19 cellular contexts compared by ENCODE assay signal in the genomic region with DNA sequence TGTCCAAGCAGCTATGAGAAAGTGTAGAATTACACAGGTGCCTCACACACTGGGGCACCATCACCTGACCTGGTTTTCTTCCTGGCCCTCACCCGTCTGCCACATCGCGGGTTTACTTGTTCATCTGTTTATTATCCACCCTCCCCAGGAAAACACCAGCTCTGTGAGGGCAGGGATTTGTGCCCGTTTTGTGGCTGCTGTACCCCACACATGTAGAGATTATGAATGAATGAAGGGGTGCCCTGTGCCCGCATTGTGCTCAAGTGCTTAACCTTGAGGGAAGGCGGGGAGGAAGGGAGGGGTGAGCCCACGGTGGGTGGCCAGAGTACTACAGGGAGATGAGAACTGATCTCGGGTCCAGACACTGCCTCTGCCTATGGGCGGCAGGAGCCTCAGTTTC.
"Had no signal": no experiment of that assay in that cellular context is flagged by ENCODE, and none has a peak within 500 bp of the region (broad histone marks: within the 10 kb centered on the region; RNA-seq: fewer than 3 reads in every experiment).

No MANE protein-coding gene starts in this region.

- H3K4me1 Mint-ChIP-seq: stimulated activated memory B cell treated with anti-CD40 and anti-IgM and Interleukin-4, amounts not matched to agents 10 μg/mL and 1 μg/mL and 100 μg/mL, for 72 hours had no signal

- H3K36me3 Mint-ChIP-seq: natural killer cell; stimulated activated memory B cell treated with anti-CD40 and anti-IgM and Interleukin-4, amounts not matched to agents 10 μg/mL and 1 μg/mL and 100 μg/mL, for 72 hours had no signal

- H3K27ac Mint-ChIP-seq: natural killer cell; stimulated activated memory B cell treated with anti-CD40 and anti-IgM and Interleukin-4, amounts not matched to agents 10 μg/mL and 1 μg/mL and 100 μg/mL, for 72 hours; stimulated activated naive CD8-positive, alpha-beta T cell treated with anti-CD3 and anti-CD28 coated beads, Interleukin-15, amount 100 ng/mL, for 72 hours had no signal

- H3K27me3 Mint-ChIP-seq: stimulated activated naive CD8-positive, alpha-beta T cell treated with anti-CD3 and anti-CD28 coated beads, Interleukin-15, amount 100 ng/mL, for 72 hours had no signal

- H3K27ac ChIP-seq: dorsolateral prefrontal cortex, heart left ventricle, pancreas, prostate gland, right lobe of liver, thoracic aorta, transverse colon had no signal

- ATAC-seq: esophagus mucosa; heart left ventricle; natural killer cell; right lobe of liver; stimulated activated memory B cell treated with anti-CD40 and anti-IgM and Interleukin-4, amounts not matched to agents 10 μg/mL and 1 μg/mL and 100 μg/mL, for 72 hours; stimulated activated naive CD8-positive, alpha-beta T cell treated with anti-CD3 and anti-CD28 coated beads, Interleukin-15, amount 100 ng/mL, for 72 hours had no signal

- H3K4me1 ChIP-seq: heart left ventricle, pancreas, prostate gland, right lobe of liver, transverse colon had no signal

- H3K4me3 Mint-ChIP-seq: natural killer cell; neural crest cell; stimulated activated memory B cell treated with anti-CD40 and anti-IgM and Interleukin-4, amounts not matched to agents 10 μg/mL and 1 μg/mL and 100 μg/mL, for 72 hours; stimulated activated naive CD8-positive, alpha-beta T cell treated with anti-CD3 and anti-CD28 coated beads, Interleukin-15, amount 100 ng/mL, for 72 hours had no signal

- H3K4me3 ChIP-seq: dorsolateral prefrontal cortex, heart left ventricle, pancreas, prostate gland, right lobe of liver, thoracic aorta, transverse colon had no signal

- DNase-seq: cortex of kidney; effector CD8-positive, alpha-beta T cell; hippocampal formation; kidney glomerular epithelial cell; natural killer cell; occipital lobe; pancreas; stimulated activated CD4-positive, alpha-beta T cell treated with anti-CD3 and anti-CD28 coated beads, Interleukin-4, amount 100 ng/mL, for 24 hours; stimulated activated naive CD8-positive, alpha-beta T cell treated with anti-CD3 and anti-CD28 coated beads, Interleukin-15, amount 100 ng/mL, for 72 hours; substantia nigra; transverse colon had no signal

- H3K27me3 ChIP-seq: dorsolateral prefrontal cortex, pancreas, right lobe of liver, transverse colon had no signal

- H3K9me3 ChIP-seq: heart left ventricle, pancreas, prostate gland, right lobe of liver, thoracic aorta, transverse colon had no signal

- H3K9me3 Mint-ChIP-seq: natural killer cell; neural crest cell; stimulated activated naive CD8-positive, alpha-beta T cell treated with anti-CD3 and anti-CD28 coated beads, Interleukin-15, amount 100 ng/mL, for 72 hours had no signal

- H3K36me3 ChIP-seq: heart left ventricle, pancreas, prostate gland, right lobe of liver, thoracic aorta, transverse colon had no signal
